1 cellular context compared by ENCODE assay signal in the genomic region with DNA sequence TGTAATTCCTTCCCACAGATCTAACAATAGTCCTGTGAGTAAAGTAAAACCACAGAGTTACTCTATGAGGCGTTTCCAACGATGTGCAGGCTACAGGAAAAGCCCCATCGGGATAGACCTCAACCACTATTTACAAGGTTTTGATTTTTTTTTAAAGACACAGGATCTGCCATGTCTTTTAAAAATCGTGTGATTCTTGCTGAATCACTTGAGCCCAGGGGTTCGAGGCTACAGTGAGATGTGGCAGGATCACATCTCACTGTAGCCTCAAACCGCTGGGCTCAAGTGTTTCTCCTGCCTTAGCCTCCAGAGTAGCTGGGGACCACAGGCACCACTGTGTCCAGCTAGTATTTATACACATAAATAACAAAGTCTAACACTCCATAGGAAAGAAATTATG.
TF ChIP-seq lines count a peak whose summit lies in the region.

No MANE protein-coding gene starts in this region.

TF ChIP-seq in K562, 482 proteins besides CTCF, POLR2A, EP300 and RAD21:
- TF ChIP-seq MYBL2 (IDR thresholded peaks at IDR 0.05; ENCODE audit: low read depth) (no peak), MYBL2 (CRISPR knock-in tag; IDR thresholded peaks at IDR 0.05; ENCODE audit: borderline replicate concordance) (no peak), POLR2AphosphoS5 (IDR thresholded peaks at IDR 0.05; ENCODE audit: control insufficient read depth, insufficient read depth, low read depth, low read length) (peak; percentile 12; the same call in 1 of the 2 replicates), NFE2 (IDR thresholded peaks at IDR 0.05; ENCODE audit: low read depth) (0 out of 2 replicates have a peak, but pooled peaks have one; percentile 18)
